In genomic region chr2:174634130-174635014, GRCh38 we compare ENCODE assay signal across 1 cellular context.
TF ChIP-seq lines count a peak whose summit lies in the region.

No MANE protein-coding gene starts in this region.

TF ChIP-seq in SK-N-SH, 30 proteins besides CTCF, POLR2A, EP300 and RAD21 (continued from another document):
- TF ChIP-seq SIN3A (IDR thresholded peaks at IDR 0.05; ENCODE audit: borderline replicate concordance, low read depth, low read length): no peak
